In genomic region chr13:31946091-31946770, GRCh38 we compare ENCODE assay signal across 1 cellular context.
TF ChIP-seq lines count a peak whose summit lies in the region.

No MANE protein-coding gene starts in this region.

TF ChIP-seq in GM23338, 12 proteins besides CTCF, POLR2A, EP300 and RAD21 (continued from another document):
- no peak for TF ChIP-seq ZNF462 (CRISPR knock-in tag; IDR thresholded peaks at IDR 0.05)
- no peak for TF ChIP-seq REST (IDR thresholded peaks at IDR 0.05; ENCODE audit: unreplicated experiment)
